Comparison of ENCODE assay signal across 8 cellular contexts in the genomic region with DNA sequence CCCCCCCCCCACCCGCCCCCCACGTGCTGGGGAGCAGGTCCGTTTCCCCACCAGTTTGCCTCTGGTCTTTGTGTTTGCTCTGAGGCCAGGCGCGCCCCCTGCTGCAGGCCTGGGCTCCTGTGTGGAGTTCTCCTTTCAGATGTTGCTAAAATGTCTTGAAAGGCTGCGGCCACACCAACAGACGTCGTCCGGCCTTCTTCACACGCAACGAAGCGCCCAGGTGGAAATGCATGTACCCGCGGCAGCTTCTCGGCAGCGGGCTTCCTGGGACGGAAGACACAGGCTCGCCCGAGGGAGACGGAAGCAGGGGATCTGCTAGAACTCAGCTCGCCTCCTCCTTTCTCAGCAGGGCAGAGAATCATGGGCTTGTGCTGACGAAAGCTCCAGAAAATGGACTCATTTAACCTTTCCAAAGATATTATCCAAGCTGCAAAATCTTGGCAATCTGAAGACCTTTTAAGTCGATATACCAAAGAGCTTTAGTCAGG.
DNase-seq lines count a peak whose midpoint lies in the region; ATAC-seq and TF ChIP-seq lines count a peak whose summit lies in the region.

No MANE protein-coding gene starts in this region.

- no peaks in the 10 kb centered on the region for H3K27me3 ChIP-seq in esophagus muscularis mucosa
- no peaks in the 10 kb centered on the region for H3K27me3 ChIP-seq in testis

- peak; percentile 53 for ATAC-seq in activated CD8-positive, alpha-beta memory T cell treated with anti-CD3 and anti-CD28 coated beads, Interleukin-2, amount 10 ng/mL, durations not matched to agents 7 days and 5 days

- H3K9me3 ChIP-seq in esophagus muscularis mucosa (no peaks in the 10 kb centered on the region), testis (no peaks in the 10 kb centered on the region)

- H3K4me1 Mint-ChIP-seq in activated CD8-positive, alpha-beta memory T cell treated with anti-CD3 and anti-CD28 coated beads, Interleukin-2, amount 10 ng/mL, durations not matched to agents 7 days and 5 days, result peaks cover 10% of the 10 kb centered on the region

- CTCF ChIA-PET in activated CD8-positive, alpha-beta memory T cell treated with anti-CD3 and anti-CD28 coated beads, Interleukin-2, amount 10 ng/mL, durations not matched to agents 7 days and 5 days (lab: Charles Lee), result interaction anchor here (1.7 kb wide), 1 partner anchor 90 kb away, joined by 6 read pairs; no protein-coding TSS in a partner anchor

- WGBS in esophagus muscularis mucosa, result 8% methylated on average over 17 of the region's 23 CpGs
- WGBS in testis, 2 donors, result 0 to 1% methylated on average over 11 to 23 of the region's 23 CpGs

- H3K4me3 ChIP-seq in esophagus muscularis mucosa, result peak overlapping the region; percentile 45 to 60 (median 53)
- peak overlapping the region; percentile 33 to 40 for H3K4me3 ChIP-seq in testis

- H3K36me3 ChIP-seq in esophagus muscularis mucosa (no peaks in the 10 kb centered on the region), testis (ENCODE audit: low read depth, missing control alignments) (no peaks in the 10 kb centered on the region)

- TF ChIP-seq CTCF in GM10266 (IDR thresholded peaks at IDR 0.05; ENCODE audit: control insufficient read depth, insufficient read depth, low read depth, missing control alignments), result peak; percentile 65
- TF ChIP-seq CTCF in esophagus muscularis mucosa (IDR thresholded peaks at IDR 0.05), result peak; percentile 50 to 78 (median 67)
- peak; percentile 23 to 56 (median 31) for TF ChIP-seq CTCF in testis (IDR thresholded peaks at IDR 0.05)

- TF ChIP-seq POLR2A in esophagus muscularis mucosa (IDR thresholded peaks at IDR 0.05; ENCODE audit: low read depth) (no peak), testis (IDR thresholded peaks at IDR 0.05) (no peak)

- DNase-seq in GM10266 (ENCODE audit: extremely low spot score) (peak; percentile 84), HCEC 1CT (peak; percentile 68), NCI-H1092 treated with DMSO at 0.1 percent for 48 hours (lab: John Stamatoyannopoulos, UW) (peak; percentile 83), esophagus muscularis mucosa (ENCODE audit: extremely low spot score) (peak; percentile 94), mucosa of gallbladder (ENCODE audit: low spot score) (peak; percentile 65), testis (peak; percentile 91), mesenteric fat pad (ENCODE audit: low spot score) (no peak)
- peak; percentile 44 for DNase-seq in activated CD8-positive, alpha-beta memory T cell treated with anti-CD3 and anti-CD28 coated beads, Interleukin-2, amount 10 ng/mL, durations not matched to agents 7 days and 5 days

- peaks cover 23 to 35% (median 33%) of the 10 kb centered on the region in 4 donors for H3K4me1 ChIP-seq in esophagus muscularis mucosa
- H3K4me1 ChIP-seq in testis, result peaks cover 50% of the 10 kb centered on the region

- H3K36me3 Mint-ChIP-seq in activated CD8-positive, alpha-beta memory T cell treated with anti-CD3 and anti-CD28 coated beads, Interleukin-2, amount 10 ng/mL, durations not matched to agents 7 days and 5 days, result no peaks in the 10 kb centered on the region

- H3K27me3 Mint-ChIP-seq in activated CD8-positive, alpha-beta memory T cell treated with anti-CD3 and anti-CD28 coated beads, Interleukin-2, amount 10 ng/mL, durations not matched to agents 7 days and 5 days, result peaks cover 47% of the 10 kb centered on the region

- H3K4me3 Mint-ChIP-seq in activated CD8-positive, alpha-beta memory T cell treated with anti-CD3 and anti-CD28 coated beads, Interleukin-2, amount 10 ng/mL, durations not matched to agents 7 days and 5 days, result no peak overlapping the region

- H3K27ac Mint-ChIP-seq in activated CD8-positive, alpha-beta memory T cell treated with anti-CD3 and anti-CD28 coated beads, Interleukin-2, amount 10 ng/mL, durations not matched to agents 7 days and 5 days, result no peak overlapping the region

- intact Hi-C loops in esophagus muscularis mucosa (cut with DNase I), result loop anchor here (2.0 to 5.0 kb wide), 2 partner anchors 67 to 222 kb away; no protein-coding TSS in a partner anchor
- intact Hi-C loops in testis (cut with DNase I; ENCODE audit: low total_unique reads), result no loop called here

- TF ChIP-seq EP300 in esophagus muscularis mucosa (IDR thresholded peaks at IDR 0.05), result no peak

- no peaks in the 10 kb centered on the region for H3K9me3 Mint-ChIP-seq in activated CD8-positive, alpha-beta memory T cell treated with anti-CD3 and anti-CD28 coated beads, Interleukin-2, amount 10 ng/mL, durations not matched to agents 7 days and 5 days (ENCODE audit: low read depth)

- H3K27ac ChIP-seq in esophagus muscularis mucosa (replicated peaks in 1 of 4) (peak overlapping the region; percentile 72 to 80 (median 76)), testis (peak overlapping the region; percentile 87 to 94)
